In the genomic region with DNA sequence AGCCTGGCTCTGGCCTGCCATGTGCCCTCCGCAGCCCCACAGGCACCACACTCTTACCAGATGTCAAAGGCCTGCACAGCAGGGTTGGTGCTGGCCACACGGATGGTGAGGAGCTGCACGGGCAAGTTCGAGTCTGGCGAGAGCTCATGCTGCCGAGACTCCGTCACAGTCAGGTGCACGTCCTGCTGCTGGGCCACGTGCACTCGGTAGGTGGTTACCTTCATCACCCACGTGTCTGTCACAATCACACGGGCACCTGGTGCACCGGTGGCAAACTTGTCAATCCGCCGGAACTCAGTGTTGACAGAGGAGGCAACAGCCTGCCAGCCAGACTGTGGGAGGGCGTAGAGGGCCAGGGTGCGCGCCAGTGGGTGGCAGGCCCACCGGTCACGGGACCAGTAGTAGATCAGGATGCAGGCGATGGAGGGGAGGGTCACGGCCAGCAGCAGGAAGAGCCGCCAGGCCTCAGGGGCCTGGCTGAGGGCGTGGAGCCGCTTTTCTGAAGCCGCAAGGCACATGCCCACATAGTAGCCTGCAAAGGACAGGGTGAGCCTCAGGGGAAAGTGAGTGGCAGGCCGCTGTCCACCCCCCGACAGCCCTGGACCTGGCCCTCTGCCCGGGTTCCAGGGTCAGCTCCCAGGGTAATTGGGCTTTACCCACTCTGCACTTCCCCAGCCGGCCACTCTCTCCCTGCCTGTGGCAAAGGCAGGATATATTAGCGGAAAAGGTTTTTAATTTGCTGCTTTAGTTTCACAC, we compare ENCODE assay signal across 10 cellular contexts. TPM values are rescaled to one million over a fixed set of nuclear protein-coding genes. Genes with fewer than 3 reads are reported as not detected.
DNase-seq lines count a peak whose midpoint lies in the region; ATAC-seq and TF ChIP-seq lines count a peak whose summit lies in the region.
"Had no signal": no experiment of that assay in that cellular context is flagged by ENCODE, and none has a peak within 500 bp of the region (broad histone marks: within the 10 kb centered on the region; RNA-seq: fewer than 3 reads in every experiment).

No MANE protein-coding gene starts in this region.

- H3K27ac Mint-ChIP-seq in Caco-2 (ENCODE audit: unreplicated experiment) (no peak overlapping the region), HFFc6 (peak overlapping the region; percentile 31; the same call in 1 of the 2 replicates), neural progenitor cell (no peak overlapping the region)

- peaks cover 50% of the 10 kb centered on the region for H4K20me1 ChIP-seq in neural progenitor cell (ENCODE audit: low read depth)

- TF ChIP-seq POLR2A in adrenal gland (IDR thresholded peaks at IDR 0.05) (peak in 1 of 2 donors; percentile 8), uterus (IDR thresholded peaks at IDR 0.05) (no peak)

- peaks cover 41% of the 10 kb centered on the region for H3K79me2 ChIP-seq in neural progenitor cell (ENCODE audit: low read depth)

- peaks cover 1% of the 10 kb centered on the region; the same call in 1 of the 2 replicates for H3K36me3 ChIP-seq in Caco-2 (ENCODE audit: control insufficient read depth, insufficient read depth, low read length)
- H3K36me3 ChIP-seq in adrenal gland (replicated peaks in 1 of 2) = peaks cover 0 to 11% of the 10 kb centered on the region in 2 donors
- H3K36me3 ChIP-seq in neural progenitor cell = no peaks in the 10 kb centered on the region
- H3K36me3 ChIP-seq in uterus = no peaks in the 10 kb centered on the region

- no peak for ATAC-seq in HG03442 (IDR thresholded peaks at IDR 0.05; ENCODE audit: unreplicated experiment)
- ATAC-seq: stimulated activated naive CD8-positive, alpha-beta T cell treated with anti-CD3 and anti-CD28 coated beads, Interleukin-15, Interleukin-2, amounts not matched to agents 100 U/mL and 50 U/mL, for 24 hours had no signal

- no peaks in the 10 kb centered on the region for H3K27me3 ChIP-seq in Caco-2 (replicated peaks; ENCODE audit: control insufficient read depth, insufficient read depth, low read length)
- no peaks in the 10 kb centered on the region for H3K27me3 ChIP-seq in adrenal gland
- no peaks in the 10 kb centered on the region for H3K27me3 ChIP-seq in neural progenitor cell
- no peaks in the 10 kb centered on the region for H3K27me3 ChIP-seq in uterus

- H3K4me3 ChIP-seq in Caco-2 (ENCODE audit: low read depth, low read length) = no peak overlapping the region
- no peak overlapping the region for H3K4me3 ChIP-seq in adrenal gland
- H3K4me3 ChIP-seq in neural progenitor cell = no peak overlapping the region
- no peak overlapping the region for H3K4me3 ChIP-seq in uterus

- BruUV-seq in Caco-2 (replicated peaks; lab: Mats Ljungman, UMichigan) = TSS peak; percentile 10

- no peak overlapping the region for H3K4me2 ChIP-seq in neural progenitor cell

- H3K4me3 Mint-ChIP-seq in Caco-2 (ENCODE audit: unreplicated experiment) (peak overlapping the region; percentile 99), HFFc6 (0 out of 2 replicates have a peak overlapping the region, but pooled peaks have one; percentile 32), neural progenitor cell (peak overlapping the region; percentile 87)

- TF ChIP-seq CTCF in Caco-2 (IDR thresholded peaks at IDR 0.05; ENCODE audit: insufficient read depth in 1 of 2, low read depth in 1 of 2, low read length in 1 of 2, severe bottlenecking in 1 of 2, unreplicated experiment in 1 of 2) (no peak), HFFc6 (IDR thresholded peaks at IDR 0.05) (no peak), adrenal gland (IDR thresholded peaks at IDR 0.05) (no peak), neural progenitor cell (IDR thresholded peaks at IDR 0.05) (no peak), uterus (IDR thresholded peaks at IDR 0.05) (no peak)

- H3K4me1 ChIP-seq in Caco-2 (peaks cover 6% of the 10 kb centered on the region; the same call in 1 of the 2 replicates), adrenal gland (replicated peaks in 1 of 2) (peaks cover 23 to 55% of the 10 kb centered on the region in 2 donors), neural progenitor cell (peaks cover 18% of the 10 kb centered on the region), uterus (peaks cover 0 to 20% of the 10 kb centered on the region in 2 donors)

- H3K4me1 Mint-ChIP-seq in Caco-2 (ENCODE audit: low read depth, unreplicated experiment) (peaks cover 11% of the 10 kb centered on the region), HFFc6 (ENCODE audit: low read depth) (peaks cover 48% of the 10 kb centered on the region), neural progenitor cell (peaks cover 47% of the 10 kb centered on the region)

- intact Hi-C loops in Caco-2 (cut with micrococcal nuclease; ENCODE audit: unreplicated experiment) = no loop called here
- intact Hi-C loops in adrenal gland (cut with DNase I) = no loop called here
- intact Hi-C loops in uterus (cut with DNase I; ENCODE audit: low total_unique reads) = no loop called here

- H3K9me3 ChIP-seq in Caco-2 = no peaks in the 10 kb centered on the region
- H3K9me3 ChIP-seq in adrenal gland (replicated peaks in 1 of 3) = no peaks in the 10 kb centered on the region
- H3K9me3 ChIP-seq in neural progenitor cell (ENCODE audit: low read depth) = no peaks in the 10 kb centered on the region
- H3K9me3 ChIP-seq in uterus = no peaks in the 10 kb centered on the region

- H3K36me3 Mint-ChIP-seq in Caco-2 (ENCODE audit: insufficient read depth, unreplicated experiment) (peaks cover 62% of the 10 kb centered on the region), HFFc6 (ENCODE audit: low read depth) (peaks cover 8% of the 10 kb centered on the region; the same call in 1 of the 2 replicates), neural progenitor cell (peaks cover 5% of the 10 kb centered on the region)

- H2AFZ ChIP-seq in neural progenitor cell (replicated peaks) = no peak overlapping the region

- peak overlapping the region in 2 of 5 donors; percentile 23 to 40 for H3K27ac ChIP-seq in adrenal gland
- no peak overlapping the region for H3K27ac ChIP-seq in neural progenitor cell
- no peak overlapping the region for H3K27ac ChIP-seq in uterus

- no peak for DNase-seq in Caco-2
- no peak for DNase-seq in HFFc6
- peak in 4 of 7 donors; percentile 40 to 72 (median 69) for DNase-seq in adrenal gland
- DNase-seq in neural progenitor cell (ENCODE audit: low spot score) = no peak
- DNase-seq in uterus = no peak
- DNase-seq in NCI-H82 treated with DMSO at 0.1 percent for 48 hours (lab: John Stamatoyannopoulos, UW; ENCODE audit: unreplicated experiment) = no peak
- DNase-seq: cerebellar nuclear complex; GDM1; stimulated activated naive CD8-positive, alpha-beta T cell treated with anti-CD3 and anti-CD28 coated beads, Interleukin-15, Interleukin-2, amounts not matched to agents 100 U/mL and 50 U/mL, for 24 hours had no signal

- CTCF ChIA-PET in Caco-2 (lab: Charles Lee) = no interaction called here

- H3K27me3 Mint-ChIP-seq in Caco-2 (ENCODE audit: insufficient read depth, unreplicated experiment) (no peaks in the 10 kb centered on the region), HFFc6 (ENCODE audit: insufficient read depth) (peaks cover 2% of the 10 kb centered on the region; the same call in 1 of the 2 replicates), neural progenitor cell (ENCODE audit: insufficient read depth, low read depth) (no peaks in the 10 kb centered on the region)

- POLR2A ChIA-PET in Caco-2 (lab: Charles Lee) = no interaction called here

- WGBS in adrenal gland, 4 donors = 64 to 74% (median 70%) methylated on average over 7 to 31 of the region's 31 CpGs

- H3K9me3 Mint-ChIP-seq in Caco-2 (ENCODE audit: unreplicated experiment) (no peaks in the 10 kb centered on the region), HFFc6 (no peaks in the 10 kb centered on the region), neural progenitor cell (no peaks in the 10 kb centered on the region)

- no peak overlapping the region for H3K9ac ChIP-seq in neural progenitor cell

- H3F3A ChIP-seq in neural progenitor cell (ENCODE audit: low read depth) = peaks cover 47% of the 10 kb centered on the region

RNA-seq across cellular contexts. Expression of a gene that starts 2.9 kb away (rescaled TPM):
- total RNA-seq in Caco-2 (2022) = 36.5 and 39.0 TPM in 2 replicates
- 10 to 100 TPM; 24.6 to 36.7 (median 27.7) TPM for total RNA-seq in HFFc6 (2021; fragmentation: NEBNext Ultra II Directional; extraction: Animal tissue kit (Norgen Biotek cat#: 25700))
- 100 to 1,000 TPM in 1 of 8 donors, 10 to 100 TPM in 7; 29.0 to 119 (median 59.7) TPM for total RNA-seq in adrenal gland
- polyA plus RNA-seq in adrenal gland = 10 to 100 TPM; 14.9 to 45.0 (median 43.5) TPM
- total RNA-seq in neural progenitor cell (ENCODE audit: low replicate concordance) = 14.1 and 55.4 TPM in 2 replicates
- total RNA-seq in uterus = 10 to 100 TPM; 31.0 to 99.7 (median 42.7) TPM

RNA-seq across cellular contexts. Expression of a gene that starts 3.0 kb away (rescaled TPM):
- total RNA-seq in Caco-2 (2022) = 104 and 106 TPM in 2 replicates
- 10 to 100 TPM; 44.2 to 95.3 (median 93.3) TPM for total RNA-seq in HFFc6 (2021; fragmentation: NEBNext Ultra II Directional; extraction: Animal tissue kit (Norgen Biotek cat#: 25700))
- 10 to 100 TPM in 7 of 8 donors, 1 to 10 TPM in 1; 8.1 to 26.5 (median 11.4) TPM for total RNA-seq in adrenal gland
- polyA plus RNA-seq in adrenal gland = 10 to 100 TPM in 2 of 3 donors, 1 to 10 TPM in 1; 5.5 to 21.1 (median 19.7) TPM
- total RNA-seq in neural progenitor cell (ENCODE audit: low replicate concordance) = 68.4 and 115 TPM in 2 replicates
- total RNA-seq in uterus = 10 to 100 TPM in 1 of 4 donors, 1 to 10 TPM in 3; 4.6 to 15.6 (median 7.3) TPM

RNA-seq across cellular contexts. Expression of a gene that starts 6.2 kb away (rescaled TPM):
- total RNA-seq in Caco-2 (2022) (113 and 116 TPM in 2 replicates), adrenal gland (10 to 100 TPM; 29.2 to 53.2 (median 38.1) TPM), neural progenitor cell (ENCODE audit: low replicate concordance) (54.9 and 119 TPM in 2 replicates), uterus (10 to 100 TPM; 25.0 to 56.4 (median 41.4) TPM)
- total RNA-seq in HFFc6 (2021; fragmentation: NEBNext Ultra II Directional; extraction: Animal tissue kit (Norgen Biotek cat#: 25700)) = 10 to 100 TPM; 44.7 to 61.9 (median 58.4) TPM
- 10 to 100 TPM; 19.0 to 81.0 (median 24.6) TPM for polyA plus RNA-seq in adrenal gland

RNA-seq across cellular contexts. Expression of a gene that starts 34.2 kb away (rescaled TPM):
- total RNA-seq in Caco-2 (2022) = 4.1 and 5.2 TPM in 2 replicates
- total RNA-seq in HFFc6 (2021; fragmentation: NEBNext Ultra II Directional; extraction: Animal tissue kit (Norgen Biotek cat#: 25700)) = 1 to 10 TPM; 2.3 to 3.2 (median 2.7) TPM
- total RNA-seq in adrenal gland = 1 to 10 TPM in 5 of 8 donors, under 1 TPM in 3; 0.56 to 6.2 (median 1.4) TPM
- 1 to 10 TPM in 2 of 3 donors, under 1 TPM in 1; 0.44 to 2.2 (median 2.2) TPM for polyA plus RNA-seq in adrenal gland
- total RNA-seq in neural progenitor cell (ENCODE audit: low replicate concordance) = 3.2 and 10.3 TPM in 2 replicates
- 1 to 10 TPM in 2 of 4 donors, not detected in 2; 1.3 to 3.2 TPM for total RNA-seq in uterus

Comparison
In these comparisons a context has a peak if more than half of its experiments do, and no peak if none do; other contexts are left out.
1. DNase-seq: peak in adrenal gland (4 of 7); none in Caco-2 (0 of 2), HFFc6 (single experiment), neural progenitor cell (single experiment), uterus (0 of 2) and NCI-H82 treated with DMSO at 0.1 percent for 48 hours (single experiment).
2. H3K4me3 Mint-ChIP-seq: peak in every context shown above with its lines; median percentile 99 in Caco-2; 87 in neural progenitor cell; 32 in HFFc6.